25 cellular contexts compared by ENCODE assay signal in the genomic region with DNA sequence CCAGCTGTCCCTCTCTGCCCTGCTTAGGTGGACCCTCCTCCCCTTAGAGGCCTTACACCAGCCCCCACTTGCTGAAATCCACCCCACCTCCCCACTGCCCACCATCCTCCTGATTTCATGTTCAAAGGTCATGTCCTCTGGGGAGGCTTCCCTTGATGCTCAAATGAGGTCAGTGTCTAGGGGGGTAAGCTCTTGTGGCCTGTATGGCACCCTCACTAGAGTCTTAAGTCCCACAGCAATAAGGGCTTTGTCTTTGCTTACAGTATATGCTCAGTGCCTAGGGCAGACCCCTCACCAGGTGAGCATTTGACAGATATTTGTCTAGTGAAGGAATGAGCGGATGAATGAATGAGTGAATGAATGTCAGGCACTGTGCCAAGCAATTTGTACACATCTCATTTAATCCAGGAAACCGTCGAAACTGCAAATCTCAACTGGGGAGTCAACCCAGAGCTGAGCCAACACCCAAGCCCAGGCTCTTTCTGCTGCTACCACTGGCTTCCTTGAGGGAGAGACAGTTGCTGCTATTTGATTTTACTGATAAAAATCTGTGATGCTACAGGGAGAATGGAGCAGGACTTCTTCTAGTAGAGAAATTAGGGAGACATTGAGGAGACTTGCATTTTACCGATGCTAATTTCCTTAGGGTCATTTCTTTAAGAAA.
DNase-seq lines count a peak whose midpoint lies in the region; ATAC-seq and TF ChIP-seq lines count a peak whose summit lies in the region.
"Had no signal": no experiment of that assay in that cellular context is flagged by ENCODE, and none has a peak within 500 bp of the region (broad histone marks: within the 10 kb centered on the region; RNA-seq: fewer than 3 reads in every experiment).

No MANE protein-coding gene starts in this region.

- H3K36me3 ChIP-seq in adrenal gland (replicated peaks in 1 of 2) = no peaks in the 10 kb centered on the region

- no peak for TF ChIP-seq CTCF in adrenal gland (IDR thresholded peaks at IDR 0.05)
- TF ChIP-seq CTCF in GM13976 (IDR thresholded peaks at IDR 0.05; ENCODE audit: borderline replicate concordance, control extremely low read depth, extremely low read depth, insufficient read depth, missing control alignments) = no peak

- peaks cover 10 to 14% of the 10 kb centered on the region in 2 donors for H3K4me1 ChIP-seq in adrenal gland (replicated peaks in 1 of 2)

- no peak overlapping the region for H3K4me3 ChIP-seq in adrenal gland
- H3K4me3 ChIP-seq: BLaER1, SK-N-MC had no signal

- no peaks in the 10 kb centered on the region for H3K9me3 ChIP-seq in adrenal gland (replicated peaks in 1 of 3)

- in situ Hi-C loops in GM13976 (cut with MboI; ENCODE audit: low sequenced_read_pairs, unreplicated experiment) = no loop called here

- TF ChIP-seq POLR2A in adrenal gland (IDR thresholded peaks at IDR 0.05) = no peak

- WGBS in adrenal gland, 4 donors = 78 to 88% (median 83%) methylated on average over 4 of the region's 4 CpGs

- CTCF ChIA-PET in activated naive CD4-positive, alpha-beta T cell treated with anti-CD3 and anti-CD28 coated beads, Interleukin-2, amount 10 ng/mL, durations not matched to agents 7 days and 5 days (lab: Charles Lee) = interaction anchor here (1.3 to 1.4 kb wide), 2 partner anchors 8 to 39 kb away, joined by 3 to 4 read pairs; no protein-coding TSS in a partner anchor

- peak overlapping the region in 3 of 5 donors; percentile 4 to 63 (median 60) for H3K27ac ChIP-seq in adrenal gland
- H3K27ac ChIP-seq: 22Rv1, BLaER1, KMS-11, RWPE1, SK-N-MC had no signal

- no peaks in the 10 kb centered on the region for H3K27me3 Mint-ChIP-seq in activated naive CD4-positive, alpha-beta T cell treated with anti-CD3 and anti-CD28 coated beads, Interleukin-2, amount 10 ng/mL, durations not matched to agents 7 days and 5 days

- peak; percentile 63 for DNase-seq in NCI-H82 (lab: John Stamatoyannopoulos, UW)
- DNase-seq in NCI-H82 treated with DMSO at 0.1 percent for 48 hours (lab: John Stamatoyannopoulos, UW; ENCODE audit: unreplicated experiment) = no peak
- no peak for DNase-seq in adrenal gland
- DNase-seq in left colon = no peak
- no peak for DNase-seq in amygdala (lab: John Stamatoyannopoulos, UW)
- DNase-seq in activated naive CD4-positive, alpha-beta T cell treated with anti-CD3 and anti-CD28 coated beads, Interleukin-2, amount 10 ng/mL, durations not matched to agents 7 days and 5 days = no peak
- DNase-seq in mesenteric fat pad (ENCODE audit: low spot score) = no peak
- no peak for DNase-seq in GM13976 (ENCODE audit: low spot score)
- DNase-seq: ACHN; DMS79; GOT3; IMR-90; NCI-H1092 treated with DMSO at 0.1 percent for 48 hours; NCI-H146; NCI-H2029; NCI-H2227 treated with DMSO at 0.1 percent for 48 hours; NCI-H510A; NK-92 treated with Interleukin-12 subunit alpha and Interleukin-12 subunit beta, amount 100 ng/mL, for 24 hours; SHP77 treated with DMSO at 0.1 percent for 48 hours had no signal

- intact Hi-C loops in adrenal gland (cut with DNase I) = no loop called here
- intact Hi-C loops in left colon (cut with DNase I, micrococcal nuclease) = no loop called here

- no peaks in the 10 kb centered on the region for H3K27me3 ChIP-seq in adrenal gland
- H3K27me3 ChIP-seq: BLaER1 had no signal

- H3K27ac Mint-ChIP-seq in activated naive CD4-positive, alpha-beta T cell treated with anti-CD3 and anti-CD28 coated beads, Interleukin-2, amount 10 ng/mL, durations not matched to agents 7 days and 5 days = no peak overlapping the region

- no peaks in the 10 kb centered on the region for H3K9me3 Mint-ChIP-seq in activated naive CD4-positive, alpha-beta T cell treated with anti-CD3 and anti-CD28 coated beads, Interleukin-2, amount 10 ng/mL, durations not matched to agents 7 days and 5 days

- H3K4me3 Mint-ChIP-seq in activated naive CD4-positive, alpha-beta T cell treated with anti-CD3 and anti-CD28 coated beads, Interleukin-2, amount 10 ng/mL, durations not matched to agents 7 days and 5 days = no peak overlapping the region

- peak; percentile 62 for ATAC-seq in left colon
- ATAC-seq: HCT116 had no signal

- peaks cover 9% of the 10 kb centered on the region for H3K36me3 Mint-ChIP-seq in activated naive CD4-positive, alpha-beta T cell treated with anti-CD3 and anti-CD28 coated beads, Interleukin-2, amount 10 ng/mL, durations not matched to agents 7 days and 5 days

- H3K4me1 Mint-ChIP-seq in activated naive CD4-positive, alpha-beta T cell treated with anti-CD3 and anti-CD28 coated beads, Interleukin-2, amount 10 ng/mL, durations not matched to agents 7 days and 5 days = peaks cover 21% of the 10 kb centered on the region
